ENCODE assay signal across 8 cellular contexts in genomic region chr2:119367472-119368099, GRCh38. TPM values are rescaled to one million over a fixed set of nuclear protein-coding genes. Genes with fewer than 3 reads are reported as not detected.
DNase-seq lines count a peak whose midpoint lies in the region; ATAC-seq and TF ChIP-seq lines count a peak whose summit lies in the region.

No MANE protein-coding gene starts in this region.

- intact Hi-C loops in dorsolateral prefrontal cortex (cut with DNase I) = loop anchor here in 1 of 2 donors (5.0 kb wide), 1 partner anchor 40 kb away; no protein-coding TSS in a partner anchor
- intact Hi-C loops in lower lobe of right lung (cut with DNase I) = no loop called here

- no peaks in the 10 kb centered on the region for H3K9me3 ChIP-seq in DND-41 (ENCODE audit: insufficient read depth, low read length, severe bottlenecking)
- no peaks in the 10 kb centered on the region for H3K9me3 ChIP-seq in lower lobe of right lung

- peak overlapping the region; percentile 72 for H3K9ac ChIP-seq in DND-41 (ENCODE audit: low read depth, low read length)

- H3K4me3 ChIP-seq in DND-41 (ENCODE audit: low read depth in 1 of 2, low read length in 2 of 2) = peak overlapping the region; percentile 40 to 82
- H3K4me3 ChIP-seq in Jurkat, Clone E6-1 (ENCODE audit: low read length) = peak overlapping the region; percentile 97
- peak overlapping the region; percentile 64 to 99 (median 87) for H3K4me3 ChIP-seq in dorsolateral prefrontal cortex
- peak overlapping the region; percentile 83 for H3K4me3 ChIP-seq in lower lobe of right lung

- ATAC-seq in DND-41 (ENCODE audit: insufficient read depth, low read depth) (peak; percentile 64), GM21529 (IDR thresholded peaks at IDR 0.05; ENCODE audit: unreplicated experiment) (peak; percentile 30), lower lobe of right lung (peak; percentile 68 to 69)

- TF ChIP-seq CTCF in DND-41 (IDR thresholded peaks at IDR 0.05; ENCODE audit: borderline replicate concordance, extremely low read depth, low read length, poor library complexity, severe bottlenecking) = no peak
- peak in 2 of 56 donors; percentile 7 to 11 for TF ChIP-seq CTCF in dorsolateral prefrontal cortex (IDR thresholded peaks at IDR 0.05 in 54 of 56, conservative IDR thresholded peaks at IDR 0.05 in 2 of 56; ENCODE audit: low read depth in 1 of 56, partially characterized antibody in 56 of 56)
- TF ChIP-seq CTCF in lower lobe of right lung (IDR thresholded peaks at IDR 0.05) = no peak

- H3K27ac ChIP-seq in DND-41 (ENCODE audit: low read length) (peak overlapping the region; percentile 90), dorsolateral prefrontal cortex (peak overlapping the region; percentile 13 to 97 (median 90)), lower lobe of right lung (peak overlapping the region; percentile 91)

- H3K36me3 ChIP-seq in DND-41 (ENCODE audit: insufficient read depth, low read length) (peaks cover 47% of the 10 kb centered on the region), lower lobe of right lung (peaks cover 43% of the 10 kb centered on the region)

- H3K27me3 ChIP-seq in DND-41 (ENCODE audit: insufficient read depth, low read length, poor library complexity) = no peaks in the 10 kb centered on the region
- H3K27me3 ChIP-seq in dorsolateral prefrontal cortex = no peaks in the 10 kb centered on the region
- no peaks in the 10 kb centered on the region for H3K27me3 ChIP-seq in lower lobe of right lung (ENCODE audit: low read depth)

- peak overlapping the region; percentile 77 for H3K4me2 ChIP-seq in DND-41 (ENCODE audit: insufficient read depth, low read length)

- DNase-seq in DND-41 (peak; percentile 70), dorsolateral prefrontal cortex (peak; percentile 48 to 79 (median 68)), lower lobe of right lung (peak; percentile 76), GDM1 (lab: John Stamatoyannopoulos, UW) (no peak)
- DNase-seq in Jurkat, Clone E6-1 (ENCODE audit: low read depth, low spot score) = no peak
- DNase-seq in activated CD4-positive, alpha-beta T cell treated with anti-CD3 and anti-CD28 coated beads for 4 hours = peak; percentile 20 to 27
- peak; percentile 6 for DNase-seq in stimulated activated CD8-positive, alpha-beta memory T cell treated with anti-CD3 and anti-CD28 coated beads, Interleukin-15, amount 100 ng/mL, for 1 hour (ENCODE audit: low read depth)

- H2AFZ ChIP-seq in DND-41 (ENCODE audit: low read depth, low read length) = peak overlapping the region; percentile 88

- peaks cover 24% of the 10 kb centered on the region for H4K20me1 ChIP-seq in DND-41 (ENCODE audit: insufficient read depth, low read length)

- peaks cover 43% of the 10 kb centered on the region for H3K79me2 ChIP-seq in DND-41 (ENCODE audit: insufficient read depth, low read length)

- peaks cover 32% of the 10 kb centered on the region for H3K4me1 ChIP-seq in DND-41 (ENCODE audit: insufficient read depth, low read length)
- H3K4me1 ChIP-seq in lower lobe of right lung = peaks cover 42% of the 10 kb centered on the region

RNA-seq across cellular contexts. Expression of gene DBI, which starts 0.8 kb away (rescaled TPM):
- polyA plus RNA-seq in Jurkat, Clone E6-1 (2012; ENCODE audit: insufficient read depth, insufficient read length) = 355 TPM
- total RNA-seq in dorsolateral prefrontal cortex = 100 to 1,000 TPM in 113 of 120 experiments, 10 to 100 TPM in 7; 70.4 to 282 (median 139) TPM
- 172 TPM for total RNA-seq in lower lobe of right lung

RNA-seq across cellular contexts. Expression of gene C2orf76, which starts 1.0 kb away (rescaled TPM):
- polyA plus RNA-seq in Jurkat, Clone E6-1 (2012; ENCODE audit: insufficient read depth, insufficient read length) = 16.3 TPM
- 10 to 100 TPM in 110 of 120 experiments, 1 to 10 TPM in 10; 4.7 to 34.3 (median 14.0) TPM for total RNA-seq in dorsolateral prefrontal cortex
- 11.6 TPM for total RNA-seq in lower lobe of right lung

Comparison
In these comparisons a context has a peak if more than half of its experiments do, and no peak if none do; other contexts are left out.
1. DNase-seq: peak in DND-41 (single experiment), activated CD4-positive, alpha-beta T cell treated with anti-CD3 and anti-CD28 coated beads for 4 hours (2 of 2), dorsolateral prefrontal cortex (10 of 10), lower lobe of right lung (single experiment) and stimulated activated CD8-positive, alpha-beta memory T cell treated with anti-CD3 and anti-CD28 coated beads, Interleukin-15, amount 100 ng/mL, for 1 hour (single experiment); none in Jurkat, Clone E6-1 (single experiment) and GDM1 (single experiment).
2. Peak in every context shown above with its lines, with median percentiles within 50 percentile points of each other: ATAC-seq, H3K27ac ChIP-seq and H3K4me3 ChIP-seq.